In the genomic region with DNA sequence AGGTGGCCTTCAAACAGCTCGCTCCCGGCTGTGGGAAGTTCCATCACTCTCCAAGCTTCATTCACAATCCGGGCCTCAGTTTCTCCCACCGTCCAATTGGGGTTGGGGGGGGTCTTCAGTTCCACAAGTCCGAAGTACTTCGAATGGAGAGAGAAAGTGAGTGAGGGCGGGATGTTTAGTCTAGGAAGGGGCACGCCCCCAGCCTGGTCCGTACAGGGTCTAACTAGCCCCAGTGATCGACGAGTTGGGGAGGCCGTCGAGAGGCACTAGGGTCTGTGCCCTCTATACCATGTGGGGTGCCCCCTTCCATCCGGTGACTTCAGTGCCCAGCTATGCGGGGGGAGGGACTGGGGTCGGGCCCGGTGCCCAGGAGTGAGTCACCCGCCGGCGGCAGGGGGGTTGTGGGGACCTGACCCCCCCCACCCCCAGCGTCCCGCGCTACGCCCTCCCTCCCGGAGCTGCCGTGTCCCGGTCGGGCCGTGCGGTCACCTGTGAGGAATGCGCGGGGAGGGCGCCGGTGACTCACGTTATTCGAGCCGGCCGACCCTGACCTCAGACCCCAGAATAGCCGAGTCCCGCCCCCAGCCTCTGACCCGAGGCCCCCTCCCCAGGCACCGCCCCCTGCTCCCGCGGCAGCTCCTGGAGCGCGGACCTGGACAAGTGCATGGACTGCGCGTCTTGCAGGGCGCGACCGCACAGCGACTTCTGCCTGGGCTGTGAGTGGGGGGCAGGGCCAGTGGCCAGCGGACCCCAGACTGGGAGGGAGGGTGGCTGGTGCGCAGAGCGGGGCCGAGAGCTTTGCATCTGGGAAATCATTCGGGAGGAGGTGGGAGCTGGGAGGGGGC, we compare ENCODE assay signal across 2 cellular contexts.
TF ChIP-seq lines count a peak whose summit lies in the region.

No MANE protein-coding gene starts in this region.

TF ChIP-seq in HEK293, 187 proteins besides CTCF, POLR2A, EP300 and RAD21 (continued from another document and continues in another):
- TF ChIP-seq ZNF354C (tag by site-specific recombination; IDR thresholded peaks at IDR 0.05; ENCODE audit: borderline replicate concordance, low read depth) = no peak
- no peak for TF ChIP-seq ZNF121 (tag by site-specific recombination; IDR thresholded peaks at IDR 0.05)
- TF ChIP-seq ZBTB17 (tag by site-specific recombination; IDR thresholded peaks at IDR 0.05) = peak; percentile 32
- no peak for TF ChIP-seq MYNN (tag by site-specific recombination; IDR thresholded peaks at IDR 0.05; ENCODE audit: borderline replicate concordance)
- TF ChIP-seq SETDB1 (IDR thresholded peaks at IDR 0.05; ENCODE audit: insufficient read length, low read length) = no peak
- TF ChIP-seq, protein P1, sequence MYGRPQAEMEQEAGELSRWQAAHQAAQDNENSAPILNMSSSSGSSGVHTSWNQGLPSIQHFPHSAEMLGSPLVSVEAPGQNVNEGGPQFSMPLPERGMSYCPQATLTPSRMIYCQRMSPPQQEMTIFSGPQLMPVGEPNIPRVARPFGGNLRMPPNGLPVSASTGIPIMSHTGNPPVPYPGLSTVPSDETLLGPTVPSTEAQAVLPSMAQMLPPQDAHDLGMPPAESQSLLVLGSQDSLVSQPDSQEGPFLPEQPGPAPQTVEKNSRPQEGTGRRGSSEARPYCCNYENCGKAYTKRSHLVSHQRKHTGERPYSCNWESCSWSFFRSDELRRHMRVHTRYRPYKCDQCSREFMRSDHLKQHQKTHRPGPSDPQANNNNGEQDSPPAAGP (tag by site-specific recombination; IDR thresholded peaks at IDR 0.05) = peak; percentile 99
- TF ChIP-seq ZNF394 (tag by site-specific recombination; IDR thresholded peaks at IDR 0.05; ENCODE audit: borderline replicate concordance) = peak; percentile 69
- TF ChIP-seq ZNF560 (tag by site-specific recombination; IDR thresholded peaks at IDR 0.05; ENCODE audit: borderline replicate concordance) = no peak
- TF ChIP-seq ZNF302 (tag by site-specific recombination; IDR thresholded peaks at IDR 0.05; ENCODE audit: low read depth) = no peak
- TF ChIP-seq ZNF433 (tag by site-specific recombination; IDR thresholded peaks at IDR 0.05; ENCODE audit: low read depth) = no peak
- no peak for TF ChIP-seq ZNF548 (tag by site-specific recombination; IDR thresholded peaks at IDR 0.05)
- no peak for TF ChIP-seq ZNF658 (tag by site-specific recombination; IDR thresholded peaks at IDR 0.05)
- TF ChIP-seq TRIM28 (IDR thresholded peaks at IDR 0.05; ENCODE audit: borderline replicate concordance, low read length) = no peak
- peak; percentile 83 for TF ChIP-seq WT1 (tag by site-specific recombination; IDR thresholded peaks at IDR 0.05)
- TF ChIP-seq, protein P2, sequence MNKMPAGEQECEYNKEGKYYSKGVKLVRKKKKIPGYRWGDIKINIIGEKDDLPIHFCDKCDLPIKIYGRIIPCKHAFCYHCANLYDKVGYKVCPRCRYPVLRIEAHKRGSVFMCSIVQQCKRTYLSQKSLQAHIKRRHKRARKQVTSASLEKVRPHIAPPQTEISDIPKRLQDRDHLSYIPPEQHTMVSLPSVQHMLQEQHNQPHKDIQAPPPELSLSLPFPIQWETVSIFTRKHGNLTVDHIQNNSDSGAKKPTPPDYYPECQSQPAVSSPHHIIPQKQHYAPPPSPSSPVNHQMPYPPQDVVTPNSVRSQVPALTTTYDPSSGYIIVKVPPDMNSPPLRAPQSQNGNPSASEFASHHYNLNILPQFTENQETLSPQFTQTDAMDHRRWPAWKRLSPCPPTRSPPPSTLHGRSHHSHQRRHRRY (tag by site-specific recombination; IDR thresholded peaks at IDR 0.05) = 0 out of 2 replicates have a peak, but pooled peaks have one; percentile 27
- TF ChIP-seq KLF1 (tag by site-specific recombination; IDR thresholded peaks at IDR 0.05) = peak; percentile 88
- TF ChIP-seq ZNF132 (tag by site-specific recombination; IDR thresholded peaks at IDR 0.05; ENCODE audit: borderline replicate concordance) = no peak
- TF ChIP-seq EGR2 (tag by site-specific recombination; IDR thresholded peaks at IDR 0.05; ENCODE audit: low read depth) = peak; percentile 36
- TF ChIP-seq ZNF571 (tag by site-specific recombination; IDR thresholded peaks at IDR 0.05) = no peak
- TF ChIP-seq, protein P3, sequence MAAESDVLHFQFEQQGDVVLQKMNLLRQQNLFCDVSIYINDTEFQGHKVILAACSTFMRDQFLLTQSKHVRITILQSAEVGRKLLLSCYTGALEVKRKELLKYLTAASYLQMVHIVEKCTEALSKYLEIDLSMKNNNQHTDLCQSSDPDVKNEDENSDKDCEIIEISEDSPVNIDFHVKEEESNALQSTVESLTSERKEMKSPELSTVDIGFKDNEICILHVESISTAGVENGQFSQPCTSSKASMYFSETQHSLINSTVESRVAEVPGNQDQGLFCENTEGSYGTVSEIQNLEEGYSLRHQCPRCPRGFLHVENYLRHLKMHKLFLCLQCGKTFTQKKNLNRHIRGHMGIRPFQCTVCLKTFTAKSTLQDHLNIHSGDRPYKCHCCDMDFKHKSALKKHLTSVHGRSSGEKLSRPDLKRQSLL (tag by site-specific recombination; IDR thresholded peaks at IDR 0.05) = no peak
- TF ChIP-seq ZNF202 (tag by site-specific recombination; IDR thresholded peaks at IDR 0.05; ENCODE audit: borderline replicate concordance) = no peak
- TF ChIP-seq, protein P4, sequence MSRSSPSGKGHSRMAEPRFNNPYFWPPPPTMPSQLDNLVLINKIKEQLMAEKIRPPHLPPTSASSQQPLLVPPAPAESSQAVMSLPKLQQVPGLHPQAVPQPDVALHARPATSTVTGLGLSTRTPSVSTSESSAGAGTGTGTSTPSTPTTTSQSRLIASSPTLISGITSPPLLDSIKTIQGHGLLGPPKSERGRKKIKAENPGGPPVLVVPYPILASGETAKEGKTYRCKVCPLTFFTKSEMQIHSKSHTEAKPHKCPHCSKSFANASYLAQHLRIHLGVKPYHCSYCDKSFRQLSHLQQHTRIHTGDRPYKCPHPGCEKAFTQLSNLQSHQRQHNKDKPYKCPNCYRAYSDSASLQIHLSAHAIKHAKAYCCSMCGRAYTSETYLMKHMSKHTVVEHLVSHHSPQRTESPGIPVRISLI (tag by site-specific recombination; IDR thresholded peaks at IDR 0.05) = no peak
- TF ChIP-seq, protein P5, sequence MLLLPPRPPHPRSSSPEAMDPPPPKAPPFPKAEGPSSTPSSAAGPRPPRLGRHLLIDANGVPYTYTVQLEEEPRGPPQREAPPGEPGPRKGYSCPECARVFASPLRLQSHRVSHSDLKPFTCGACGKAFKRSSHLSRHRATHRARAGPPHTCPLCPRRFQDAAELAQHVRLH (tag by site-specific recombination; IDR thresholded peaks at IDR 0.05) = no peak
- peak; percentile 93 for TF ChIP-seq KLF16 (tag by site-specific recombination; IDR thresholded peaks at IDR 0.05)
- TF ChIP-seq ZNF391 (tag by site-specific recombination; IDR thresholded peaks at IDR 0.05; ENCODE audit: borderline replicate concordance, low read depth) = peak; percentile 81; the same call in 1 of the 2 replicates
- TF ChIP-seq OSR2 (tag by site-specific recombination; IDR thresholded peaks at IDR 0.05) = peak; percentile 52
- TF ChIP-seq ZNF747 (tag by site-specific recombination; IDR thresholded peaks at IDR 0.05) = no peak
- TF ChIP-seq ZNF239 (tag by site-specific recombination; IDR thresholded peaks at IDR 0.05) = peak; percentile 35; the same call in 1 of the 2 replicates
- TF ChIP-seq ZNF335 (tag by site-specific recombination; conservative IDR thresholded peaks at IDR 0.05) = peak; percentile 49

TF ChIP-seq in K562, 482 proteins besides CTCF, POLR2A, EP300 and RAD21 (continued from another document and continues in another):
- TF ChIP-seq BCOR (IDR thresholded peaks at IDR 0.05) = 0 out of 2 replicates have a peak, but pooled peaks have one; percentile 18
- no peak for TF ChIP-seq NUFIP1 (IDR thresholded peaks at IDR 0.05; ENCODE audit: partially characterized antibody)
- no peak for TF ChIP-seq ZNF830 (CRISPR knock-in tag; IDR thresholded peaks at IDR 0.05)
- TF ChIP-seq NR2C1 (IDR thresholded peaks at IDR 0.05) = no peak
- no peak for TF ChIP-seq NR2C1 (tag; IDR thresholded peaks at IDR 0.05)
- no peak for TF ChIP-seq MAFF (IDR thresholded peaks at IDR 0.05; ENCODE audit: low read length)
- no peak for TF ChIP-seq KLF10 (CRISPR knock-in tag; IDR thresholded peaks at IDR 0.05)
- no peak for TF ChIP-seq ZFP36 (IDR thresholded peaks at IDR 0.05; ENCODE audit: low read depth, low read length, partially characterized antibody)
- no peak for TF ChIP-seq ARNT (IDR thresholded peaks at IDR 0.05)
- no peak for TF ChIP-seq C11orf30 (IDR thresholded peaks at IDR 0.05; ENCODE audit: low read depth)
- no peak for TF ChIP-seq ZNF444 (CRISPR knock-in tag; IDR thresholded peaks at IDR 0.05)
- no peak for TF ChIP-seq ZNF217 (CRISPR knock-in tag; IDR thresholded peaks at IDR 0.05)
- no peak for TF ChIP-seq NFXL1 (CRISPR knock-in tag; IDR thresholded peaks at IDR 0.05)
- 0 out of 2 replicates have a peak, but pooled peaks have one; percentile 4 for TF ChIP-seq ZBTB17 (CRISPR knock-in tag; IDR thresholded peaks at IDR 0.05)
- TF ChIP-seq MAFG (tag; conservative IDR thresholded peaks at IDR 0.05) = no peak
- peak; percentile 34; the same call in 1 of the 2 replicates for TF ChIP-seq CREB1 (IDR thresholded peaks at IDR 0.05)
- TF ChIP-seq CREB1 (CRISPR knock-in tag; IDR thresholded peaks at IDR 0.05) = peak; percentile 60; the same call in 1 of the 2 replicates
- TF ChIP-seq BRD9 (IDR thresholded peaks at IDR 0.05; ENCODE audit: low read depth, partially characterized antibody) = peak; percentile 22
- TF ChIP-seq, protein P6, sequence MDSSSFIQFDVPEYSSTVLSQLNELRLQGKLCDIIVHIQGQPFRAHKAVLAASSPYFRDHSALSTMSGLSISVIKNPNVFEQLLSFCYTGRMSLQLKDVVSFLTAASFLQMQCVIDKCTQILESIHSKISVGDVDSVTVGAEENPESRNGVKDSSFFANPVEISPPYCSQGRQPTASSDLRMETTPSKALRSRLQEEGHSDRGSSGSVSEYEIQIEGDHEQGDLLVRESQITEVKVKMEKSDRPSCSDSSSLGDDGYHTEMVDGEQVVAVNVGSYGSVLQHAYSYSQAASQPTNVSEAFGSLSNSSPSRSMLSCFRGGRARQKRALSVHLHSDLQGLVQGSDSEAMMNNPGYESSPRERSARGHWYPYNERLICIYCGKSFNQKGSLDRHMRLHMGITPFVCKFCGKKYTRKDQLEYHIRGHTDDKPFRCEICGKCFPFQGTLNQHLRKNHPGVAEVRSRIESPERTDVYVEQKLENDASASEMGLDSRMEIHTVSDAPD (CRISPR knock-in tag; IDR thresholded peaks at IDR 0.05) = no peak
- TF ChIP-seq RBM22 (IDR thresholded peaks at IDR 0.05; ENCODE audit: low read depth, low read length, poor library complexity, severe bottlenecking) = peak; percentile 27
- TF ChIP-seq SLC30A9 (CRISPR knock-in tag; IDR thresholded peaks at IDR 0.05) = no peak
- no peak for TF ChIP-seq ZNF583 (CRISPR knock-in tag; IDR thresholded peaks at IDR 0.05)
- no peak for TF ChIP-seq CC2D1A (IDR thresholded peaks at IDR 0.05)
- no peak for TF ChIP-seq TFAM (CRISPR knock-in tag; conservative IDR thresholded peaks at IDR 0.05)
- TF ChIP-seq CHD4 (IDR thresholded peaks at IDR 0.05; ENCODE audit: insufficient read depth, insufficient replicate concordance, low read depth, low read length, poor library complexity, severe bottlenecking) = no peak
- TF ChIP-seq, protein P7, sequence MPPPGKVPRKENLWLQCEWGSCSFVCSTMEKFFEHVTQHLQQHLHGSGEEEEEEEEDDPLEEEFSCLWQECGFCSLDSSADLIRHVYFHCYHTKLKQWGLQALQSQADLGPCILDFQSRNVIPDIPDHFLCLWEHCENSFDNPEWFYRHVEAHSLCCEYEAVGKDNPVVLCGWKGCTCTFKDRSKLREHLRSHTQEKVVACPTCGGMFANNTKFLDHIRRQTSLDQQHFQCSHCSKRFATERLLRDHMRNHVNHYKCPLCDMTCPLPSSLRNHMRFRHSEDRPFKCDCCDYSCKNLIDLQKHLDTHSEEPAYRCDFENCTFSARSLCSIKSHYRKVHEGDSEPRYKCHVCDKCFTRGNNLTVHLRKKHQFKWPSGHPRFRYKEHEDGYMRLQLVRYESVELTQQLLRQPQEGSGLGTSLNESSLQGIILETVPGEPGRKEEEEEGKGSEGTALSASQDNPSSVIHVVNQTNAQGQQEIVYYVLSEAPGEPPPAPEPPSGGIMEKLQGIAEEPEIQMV (tag; conservative IDR thresholded peaks at IDR 0.05; ENCODE audit: low read depth) = no peak
- no peak for TF ChIP-seq NFE2 (IDR thresholded peaks at IDR 0.05; ENCODE audit: low read depth)
- no peak for TF ChIP-seq TBP (optimal IDR thresholded peaks at IDR 0.05; ENCODE audit: low read depth, low read length)
- TF ChIP-seq TOE1 (IDR thresholded peaks at IDR 0.05; ENCODE audit: borderline replicate concordance) = no peak; the same call in 1 of the 2 replicates
- no peak for TF ChIP-seq TOE1 (CRISPR knock-in tag; IDR thresholded peaks at IDR 0.05; ENCODE audit: borderline replicate concordance, low read depth)
- no peak for TF ChIP-seq CBX3 (IDR thresholded peaks at IDR 0.05; ENCODE audit: borderline replicate concordance in 1 of 2, low read length in 2 of 2)
- TF ChIP-seq, protein P8, sequence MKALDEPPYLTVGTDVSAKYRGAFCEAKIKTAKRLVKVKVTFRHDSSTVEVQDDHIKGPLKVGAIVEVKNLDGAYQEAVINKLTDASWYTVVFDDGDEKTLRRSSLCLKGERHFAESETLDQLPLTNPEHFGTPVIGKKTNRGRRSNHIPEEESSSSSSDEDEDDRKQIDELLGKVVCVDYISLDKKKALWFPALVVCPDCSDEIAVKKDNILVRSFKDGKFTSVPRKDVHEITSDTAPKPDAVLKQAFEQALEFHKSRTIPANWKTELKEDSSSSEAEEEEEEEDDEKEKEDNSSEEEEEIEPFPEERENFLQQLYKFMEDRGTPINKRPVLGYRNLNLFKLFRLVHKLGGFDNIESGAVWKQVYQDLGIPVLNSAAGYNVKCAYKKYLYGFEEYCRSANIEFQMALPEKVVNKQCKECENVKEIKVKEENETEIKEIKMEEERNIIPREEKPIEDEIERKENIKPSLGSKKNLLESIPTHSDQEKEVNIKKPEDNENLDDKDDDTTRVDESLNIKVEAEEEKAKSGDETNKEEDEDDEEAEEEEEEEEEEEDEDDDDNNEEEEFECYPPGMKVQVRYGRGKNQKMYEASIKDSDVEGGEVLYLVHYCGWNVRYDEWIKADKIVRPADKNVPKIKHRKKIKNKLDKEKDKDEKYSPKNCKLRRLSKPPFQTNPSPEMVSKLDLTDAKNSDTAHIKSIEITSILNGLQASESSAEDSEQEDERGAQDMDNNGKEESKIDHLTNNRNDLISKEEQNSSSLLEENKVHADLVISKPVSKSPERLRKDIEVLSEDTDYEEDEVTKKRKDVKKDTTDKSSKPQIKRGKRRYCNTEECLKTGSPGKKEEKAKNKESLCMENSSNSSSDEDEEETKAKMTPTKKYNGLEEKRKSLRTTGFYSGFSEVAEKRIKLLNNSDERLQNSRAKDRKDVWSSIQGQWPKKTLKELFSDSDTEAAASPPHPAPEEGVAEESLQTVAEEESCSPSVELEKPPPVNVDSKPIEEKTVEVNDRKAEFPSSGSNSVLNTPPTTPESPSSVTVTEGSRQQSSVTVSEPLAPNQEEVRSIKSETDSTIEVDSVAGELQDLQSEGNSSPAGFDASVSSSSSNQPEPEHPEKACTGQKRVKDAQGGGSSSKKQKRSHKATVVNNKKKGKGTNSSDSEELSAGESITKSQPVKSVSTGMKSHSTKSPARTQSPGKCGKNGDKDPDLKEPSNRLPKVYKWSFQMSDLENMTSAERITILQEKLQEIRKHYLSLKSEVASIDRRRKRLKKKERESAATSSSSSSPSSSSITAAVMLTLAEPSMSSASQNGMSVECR (CRISPR knock-in tag; IDR thresholded peaks at IDR 0.05) = peak; percentile 84
- peak; percentile 18; the same call in 1 of the 2 replicates for TF ChIP-seq MTA1 (IDR thresholded peaks at IDR 0.05; ENCODE audit: borderline replicate concordance)
